In the genomic region with DNA sequence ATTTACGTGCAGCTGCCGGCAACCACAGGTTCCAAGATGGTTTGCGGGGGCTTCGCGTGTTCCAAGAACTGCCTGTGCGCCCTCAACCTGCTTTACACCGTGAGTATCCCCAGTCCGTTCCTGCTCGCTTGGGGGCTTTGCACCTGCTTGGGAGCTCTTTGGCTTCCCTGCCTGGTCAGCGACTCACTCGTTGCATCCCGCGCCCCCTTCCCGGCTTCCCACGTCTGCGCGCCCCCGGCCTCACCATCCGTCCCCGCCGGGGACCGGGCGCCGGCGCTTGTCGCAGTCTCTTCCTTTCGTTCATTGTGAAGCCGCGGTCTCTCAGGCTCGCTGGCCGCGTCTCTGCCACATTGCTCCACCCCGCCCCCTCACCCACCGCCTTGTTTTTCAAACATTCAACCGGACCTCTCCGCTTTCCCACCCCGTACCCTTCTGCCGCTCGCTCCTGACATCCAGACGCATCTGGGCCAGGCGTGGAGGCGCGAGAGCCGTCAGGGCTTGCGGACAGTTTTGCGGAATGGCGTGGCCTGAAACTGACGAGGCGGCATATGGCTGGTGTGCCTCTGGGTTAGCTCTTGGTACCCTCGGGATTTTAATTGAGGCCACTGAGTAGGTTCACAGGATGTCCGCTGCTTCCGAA, we compare ENCODE assay signal across 8 cellular contexts. TPM values are rescaled to one million over a fixed set of nuclear protein-coding genes. Genes with fewer than 3 reads are reported as not detected.
DNase-seq lines count a peak whose midpoint lies in the region; ATAC-seq and TF ChIP-seq lines count a peak whose summit lies in the region.

No MANE protein-coding gene starts in this region.

- in situ Hi-C loops in SK-MEL-5 (cut with HindIII; ENCODE audit: low pct_unique_long_range_greater_than_20kb, low sequenced_read_pairs): no loop called here

- TF ChIP-seq CTCF in coronary artery (IDR thresholded peaks at IDR 0.05) (no peak), lower leg skin (IDR thresholded peaks at IDR 0.05) (no peak), suprapubic skin (IDR thresholded peaks at IDR 0.05) (no peak)

- DNase-seq in stimulated activated CD4-positive, alpha-beta T cell treated with anti-CD3 and anti-CD28 coated beads, Interleukin-2, amount 100 ng/mL, for 24 hours: peak; percentile 21 to 28
- DNase-seq in stimulated activated CD4-positive, alpha-beta T cell treated with anti-CD3 and anti-CD28 coated beads, Interleukin-12 subunit alpha, Interleukin-12 subunit beta, amount 100 ng/mL, for 4 hours: no peak
- DNase-seq in SK-MEL-5 (ENCODE audit: low read depth, low spot score): peak; percentile 32
- DNase-seq in coronary artery (ENCODE audit: low spot score): no peak
- no peak for DNase-seq in lower leg skin (ENCODE audit: low spot score in 2 of 2)
- peak; percentile 71 to 83 for DNase-seq in suprapubic skin (ENCODE audit: low spot score in 2 of 2)

- no peaks in the 10 kb centered on the region for H3K36me3 ChIP-seq in suprapubic skin

- H3K4me1 ChIP-seq in suprapubic skin: peaks cover 19% of the 10 kb centered on the region

- ATAC-seq in HG03520 (IDR thresholded peaks at IDR 0.05; ENCODE audit: unreplicated experiment) (peak; percentile 13), GM18517 (IDR thresholded peaks at IDR 0.05; ENCODE audit: unreplicated experiment) (no peak)

- H3K27ac ChIP-seq in coronary artery (no peak overlapping the region), suprapubic skin (peak overlapping the region; percentile 74)

- no peaks in the 10 kb centered on the region for H3K9me3 ChIP-seq in suprapubic skin

- WGBS in lower leg skin, 2 donors: 1 to 2% methylated on average over 52 of the region's 52 CpGs
- WGBS in suprapubic skin: 3% methylated on average over 45 of the region's 52 CpGs

- no peak for TF ChIP-seq EP300 in suprapubic skin (IDR thresholded peaks at IDR 0.05)

- intact Hi-C loops in lower leg skin (cut with DNase I; ENCODE audit: low total_unique reads): no loop called here

- no peaks in the 10 kb centered on the region for H3K27me3 ChIP-seq in suprapubic skin

- H3K4me3 ChIP-seq in coronary artery (peak overlapping the region; percentile 78), lower leg skin (ENCODE audit: low read depth, poor library complexity, severe bottlenecking) (peak overlapping the region; percentile 72), suprapubic skin (peak overlapping the region; percentile 84)

- TF ChIP-seq POLR2A in lower leg skin (IDR thresholded peaks at IDR 0.05): no peak
- no peak for TF ChIP-seq POLR2A in suprapubic skin (IDR thresholded peaks at IDR 0.05)

RNA-seq across cellular contexts. Expression of gene TSPAN13, which starts 0.5 kb away (rescaled TPM):
- 36.7 and 38.7 TPM in 2 replicates for total RNA-seq in SK-MEL-5 (2014; rRNA removed; shearing (Covaris generic))
- 55.5 and 59.7 TPM in 2 replicates for polyA plus RNA-seq in SK-MEL-5 (2015; cell fraction: cytosol; rRNA removed)
- polyA plus RNA-seq in SK-MEL-5 (2015; cell fraction: nucleus; rRNA removed): 9.8 and 13.9 TPM in 2 replicates
- 10 to 100 TPM in 2 of 4 donors, 1 to 10 TPM in 2; 8.8 to 16.3 (median 10.0) TPM for total RNA-seq in lower leg skin
- 10 to 100 TPM in 3 of 4 donors, 1 to 10 TPM in 1; 6.9 to 17.2 (median 12.4) TPM for total RNA-seq in suprapubic skin

RNA-seq across cellular contexts. Expression of gene AGR2, which starts 50.7 kb away (rescaled TPM):
- not detected in 2 replicates for total RNA-seq in SK-MEL-5 (2014; rRNA removed; shearing (Covaris generic))
- not detected in 2 replicates for polyA plus RNA-seq in SK-MEL-5 (2015; cell fraction: cytosol; rRNA removed)
- not detected in 2 replicates for polyA plus RNA-seq in SK-MEL-5 (2015; cell fraction: nucleus; rRNA removed)
- 10 to 100 TPM in 2 of 4 donors, 1 to 10 TPM in 1, under 1 TPM in 1; 0.80 to 12.6 (median 6.9) TPM for total RNA-seq in lower leg skin
- total RNA-seq in suprapubic skin: 10 to 100 TPM in 2 of 4 donors, 1 to 10 TPM in 1, not detected in 1; 8.5 to 19.3 (median 15.8) TPM

Comparison
In these comparisons a context has a peak if more than half of its experiments do, and no peak if none do; other contexts are left out.
1. DNase-seq: peak in stimulated activated CD4-positive, alpha-beta T cell treated with anti-CD3 and anti-CD28 coated beads, Interleukin-2, amount 100 ng/mL, for 24 hours (2 of 2), SK-MEL-5 (single experiment) and suprapubic skin (2 of 2); none in stimulated activated CD4-positive, alpha-beta T cell treated with anti-CD3 and anti-CD28 coated beads, Interleukin-12 subunit alpha, Interleukin-12 subunit beta, amount 100 ng/mL, for 4 hours (single experiment), coronary artery (single experiment) and lower leg skin (0 of 2).
2. Peak in every context shown above with its lines, with median percentiles within 50 percentile points of each other: H3K4me3 ChIP-seq.